ENCODE assay signal across 1 cellular context in the genomic region with DNA sequence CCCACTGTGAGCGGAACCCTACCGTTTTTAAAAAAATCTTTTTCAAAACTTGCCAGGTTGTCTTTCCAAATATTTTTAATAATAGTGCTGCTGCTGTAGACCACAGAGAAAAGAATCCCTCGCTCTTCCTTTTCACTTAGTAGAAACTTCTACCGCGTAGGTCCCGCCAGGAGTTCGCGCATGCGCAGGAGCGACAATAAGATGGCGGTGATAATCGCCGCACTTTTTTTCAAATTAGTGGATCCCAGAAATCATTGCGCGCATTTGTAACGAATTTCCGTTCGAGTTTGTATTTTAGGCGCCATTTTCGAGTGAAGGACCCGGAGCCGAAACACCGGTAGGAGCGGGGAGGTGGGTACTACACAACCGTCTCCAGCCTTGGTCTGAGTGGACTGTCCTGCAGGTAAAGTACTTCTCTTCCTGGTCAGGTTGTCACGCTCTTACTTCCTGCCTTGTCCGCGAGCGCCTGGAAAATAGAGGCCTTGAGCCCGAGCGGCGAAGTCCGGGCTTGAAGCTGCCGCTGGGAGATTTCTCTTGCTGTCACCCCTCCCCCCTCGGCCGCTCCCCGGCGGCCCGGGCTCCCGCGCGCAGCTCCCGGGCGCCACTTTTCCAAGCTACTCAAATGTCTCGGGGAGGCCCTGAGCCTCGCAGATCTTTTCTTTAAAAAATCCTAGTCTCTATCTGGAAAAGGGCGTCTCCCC.
TF ChIP-seq lines count a peak whose summit lies in the region.

A gene (plus strand): TSS at position 304 of the 701 bp plus-strand sequence. CDS start 1,177 bp downstream, outside the sequence.

TF ChIP-seq in H1, 55 proteins besides CTCF, POLR2A, EP300 and RAD21 (continued from another document):
- TF ChIP-seq YY1 (IDR thresholded peaks at IDR 0.05; ENCODE audit: low read depth, low read length) = peak; percentile 94
- no peak for TF ChIP-seq SP1 (IDR thresholded peaks at IDR 0.05; ENCODE audit: low read depth, low read length)
- peak; percentile 10 to 95; a peak in 3 of 4 replicates for TF ChIP-seq SIN3A (conservative IDR thresholded peaks at IDR 0.05 in 1 of 2, IDR thresholded peaks at IDR 0.05 in 1 of 2; ENCODE audit: low read depth in 1 of 2, low read length in 2 of 2)
- no peak for TF ChIP-seq RNF2 (IDR thresholded peaks at IDR 0.05; ENCODE audit: borderline replicate concordance, low read depth, low read length, missing control alignments, poor library complexity, severe bottlenecking)
- TF ChIP-seq, protein P1, sequence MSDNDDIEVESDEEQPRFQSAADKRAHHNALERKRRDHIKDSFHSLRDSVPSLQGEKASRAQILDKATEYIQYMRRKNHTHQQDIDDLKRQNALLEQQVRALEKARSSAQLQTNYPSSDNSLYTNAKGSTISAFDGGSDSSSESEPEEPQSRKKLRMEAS (IDR thresholded peaks at IDR 0.05) = no peak
- TF ChIP-seq EZH2 (IDR thresholded peaks at IDR 0.05; ENCODE audit: low read depth, low read length, severe bottlenecking) = no peak
- no peak for TF ChIP-seq ZNF274 (IDR thresholded peaks at IDR 0.05; ENCODE audit: borderline replicate concordance, extremely low read depth, low read length)
- no peak for TF ChIP-seq SAP30 (IDR thresholded peaks at IDR 0.05; ENCODE audit: insufficient read depth, insufficient replicate concordance, low read length)
- TF ChIP-seq SIX5 (IDR thresholded peaks at IDR 0.05; ENCODE audit: low read depth, low read length) = no peak
- peak; percentile 92 for TF ChIP-seq ASH2L (IDR thresholded peaks at IDR 0.05; ENCODE audit: low read length)
- peak; percentile 95 for TF ChIP-seq PHF8 (conservative IDR thresholded peaks at IDR 0.05; ENCODE audit: low read depth, low read length)
- TF ChIP-seq TAF7 (optimal IDR thresholded peaks at IDR 0.05; ENCODE audit: borderline replicate concordance, low read depth, low read length) = peak; percentile 58
- no peak for TF ChIP-seq CREB1 (IDR thresholded peaks at IDR 0.05)
- peak; percentile 92 for TF ChIP-seq TBP (IDR thresholded peaks at IDR 0.05; ENCODE audit: low read depth, low read length)
- TF ChIP-seq SP4 (IDR thresholded peaks at IDR 0.05; ENCODE audit: low read length) = peak; percentile 76; the same call in 1 of the 2 replicates
- TF ChIP-seq GTF2F1 (IDR thresholded peaks at IDR 0.05; ENCODE audit: borderline replicate concordance, low read depth, low read length) = no peak
